15 cellular contexts compared by ENCODE assay signal in genomic region chr4:41609851-41610250, GRCh38.
DNase-seq lines count a peak whose midpoint lies in the region; ATAC-seq, FAIRE-seq and TF ChIP-seq lines count a peak whose summit lies in the region.
"Had no signal": no experiment of that assay in that cellular context is flagged by ENCODE, and none has a peak within 500 bp of the region (broad histone marks: within the 10 kb centered on the region; RNA-seq: fewer than 3 reads in every experiment).

No MANE protein-coding gene starts in this region.

- TF ChIP-seq CTCF in PC-9 (conservative IDR thresholded peaks at IDR 0.05), result no peak
- TF ChIP-seq CTCF in D721Med (IDR thresholded peaks at IDR 0.05; ENCODE audit: insufficient read depth, missing control alignments), result no peak

- no peak for FAIRE-seq in D721Med (lab: Jason Lieb, UNC)
- FAIRE-seq: HepG2, HTR-8/SVneo had no signal

- H3K27me3 ChIP-seq in PC-9 (ENCODE audit: insufficient read depth, low read depth), result no peaks in the 10 kb centered on the region
- H3K27me3 ChIP-seq: BLaER1 treated with 17β-estradiol and CSF1 and Interleukin-3, amounts not matched to agents 10 nM and 100 nM had no signal

- CTCF ChIA-PET in PC-9 (lab: Charles Lee), result no interaction called here

- H3K36me3 ChIP-seq in PC-9 (ENCODE audit: low read depth), result peaks cover 34% of the 10 kb centered on the region
- H3K36me3 ChIP-seq: BLaER1 treated with 17β-estradiol and CSF1 and Interleukin-3, amounts not matched to agents 10 nM and 100 nM had no signal

- H3K4me3 ChIP-seq in PC-9, result no peak overlapping the region
- H3K4me3 ChIP-seq: BLaER1 treated with 17β-estradiol and CSF1 and Interleukin-3, amounts not matched to agents 10 nM and 100 nM; GM23338 had no signal

- intact Hi-C loops in PC-9 (cut with micrococcal nuclease; ENCODE audit: unreplicated experiment), result loop anchor here (5.0 kb wide), 1 partner anchor 248 kb away; no protein-coding TSS in a partner anchor

- no peak overlapping the region for H2AFZ ChIP-seq in PC-9
- H2AFZ ChIP-seq: GM23338 had no signal

- H3F3A ChIP-seq in PC-9 (ENCODE audit: insufficient read depth, low read depth), result peaks cover 32% of the 10 kb centered on the region

- ATAC-seq in GM21381 (IDR thresholded peaks at IDR 0.05; ENCODE audit: unreplicated experiment), result no peak
- ATAC-seq in GM21737 (IDR thresholded peaks at IDR 0.05; ENCODE audit: unreplicated experiment), result no peak
- ATAC-seq: GM23338, HepG2 had no signal

- H4K20me1 ChIP-seq in PC-9 (ENCODE audit: insufficient read depth), result no peaks in the 10 kb centered on the region
- H4K20me1 ChIP-seq: BLaER1 treated with 17β-estradiol and CSF1 and Interleukin-3, amounts not matched to agents 10 nM and 100 nM had no signal

- H3K9me2 ChIP-seq in PC-9 (ENCODE audit: insufficient read depth), result no peaks in the 10 kb centered on the region

- POLR2A ChIA-PET in PC-9 (lab: Charles Lee; ENCODE audit: unreplicated experiment), result no interaction called here

- H3K4me1 ChIP-seq in PC-9 (replicated peaks; ENCODE audit: insufficient read depth), result peaks cover 43% of the 10 kb centered on the region
- H3K4me1 ChIP-seq: BLaER1 treated with 17β-estradiol and CSF1 and Interleukin-3, amounts not matched to agents 10 nM and 100 nM had no signal

- DNase-seq in Ammon's horn (ENCODE audit: low spot score), result peak; percentile 49
- DNase-seq in PC-9, result no peak
- peak; percentile 47 for DNase-seq in medulla oblongata (ENCODE audit: extremely low spot score)
- DNase-seq in stimulated activated CD8-positive, alpha-beta memory T cell treated with anti-CD3 and anti-CD28 coated beads, Interleukin-4, amount 100 ng/mL, for 48 hours, result no peak
- no peak for DNase-seq in D721Med (ENCODE audit: insufficient read length, low spot score)
- DNase-seq: AML-193; CD4-positive, alpha-beta memory T cell; H9 had no signal

- H3K9me3 ChIP-seq in PC-9 (ENCODE audit: insufficient read depth, low read depth), result no peaks in the 10 kb centered on the region
- H3K9me3 ChIP-seq: BLaER1 treated with 17β-estradiol and CSF1 and Interleukin-3, amounts not matched to agents 10 nM and 100 nM had no signal

- no TSS peak for BruUV-seq in PC-9 (replicated peaks; lab: Mats Ljungman, UMichigan)

- no peak overlapping the region for H3K4me2 ChIP-seq in PC-9
- H3K4me2 ChIP-seq: BLaER1 treated with 17β-estradiol and CSF1 and Interleukin-3, amounts not matched to agents 10 nM and 100 nM; GM23338; KMS-11 had no signal

- 0 out of 2 replicates have a peak, but pooled peaks cover 4% of the 10 kb centered on the region for H3K79me2 ChIP-seq in PC-9 (ENCODE audit: low read depth)

- peak overlapping the region; percentile 82; the same call in 1 of the 2 replicates for H3K27ac ChIP-seq in PC-9
- H3K27ac ChIP-seq: BLaER1 treated with 17β-estradiol and CSF1 and Interleukin-3, amounts not matched to agents 10 nM and 100 nM; KMS-11 had no signal

Comparison
In these comparisons a context has a peak if more than half of its experiments do, and no peak if none do; other contexts are left out.
1. DNase-seq: peak in Ammon's horn (single experiment) and medulla oblongata (single experiment); none in PC-9 (0 of 2), stimulated activated CD8-positive, alpha-beta memory T cell treated with anti-CD3 and anti-CD28 coated beads, Interleukin-4, amount 100 ng/mL, for 48 hours (single experiment) and D721Med (single experiment).